In the genomic region with DNA sequence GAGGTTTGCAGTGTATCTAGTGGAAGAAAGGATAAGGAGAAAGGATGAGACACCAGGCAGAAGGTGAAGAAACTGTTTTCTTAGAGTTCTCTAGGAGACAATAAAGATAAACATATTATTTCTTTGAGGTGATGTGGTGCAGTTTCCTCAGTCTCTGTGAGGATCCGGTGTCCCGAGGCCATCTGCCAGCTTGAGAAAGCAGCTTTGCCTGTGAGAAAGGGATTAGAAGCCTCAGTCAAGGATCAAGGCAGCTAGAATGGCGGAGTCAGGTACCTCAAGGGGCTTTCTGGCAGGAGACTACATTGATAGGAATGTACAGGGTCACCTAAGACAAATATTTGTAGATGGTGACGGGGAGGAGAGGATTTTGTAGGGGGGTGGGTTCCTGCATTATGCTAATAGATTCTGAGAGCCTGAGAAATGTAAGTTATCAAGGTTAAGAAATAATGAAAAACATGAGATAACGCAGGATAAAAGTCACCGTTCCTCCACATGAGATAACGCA, we compare ENCODE assay signal across 20 cellular contexts.
DNase-seq lines count a peak whose midpoint lies in the region; ATAC-seq and TF ChIP-seq lines count a peak whose summit lies in the region.
"Had no signal": no experiment of that assay in that cellular context is flagged by ENCODE, and none has a peak within 500 bp of the region (broad histone marks: within the 10 kb centered on the region; RNA-seq: fewer than 3 reads in every experiment).

No MANE protein-coding gene starts in this region.

- TF ChIP-seq CTCF in WERI-Rb-1 (IDR thresholded peaks at IDR 0.05; ENCODE audit: low read depth, low read length) = no peak
- no peak for TF ChIP-seq CTCF in mammary epithelial cell (conservative IDR thresholded peaks at IDR 0.05 in 1 of 2, IDR thresholded peaks at IDR 0.05 in 1 of 2; ENCODE audit: extremely low read depth in 1 of 2, insufficient read depth in 1 of 2, low read depth in 1 of 2, low read length in 2 of 2)

- dilution Hi-C loops in mammary epithelial cell (cut with HindIII; ENCODE audit: low sequenced_read_pairs) = no loop called here

- no TSS peak for BruUV-seq in mammary epithelial cell (replicated peaks; lab: Mats Ljungman, UMichigan)

- CTCF ChIA-PET in mammary epithelial cell (lab: Charles Lee; ENCODE audit: low non-redundant PET) = no interaction called here

- no peaks in the 10 kb centered on the region for H3K27me3 ChIP-seq in WERI-Rb-1 (ENCODE audit: insufficient read depth, low read depth, severe bottlenecking)
- H3K27me3 ChIP-seq in mammary epithelial cell (ENCODE audit: insufficient read depth, low read length) = peaks cover 1% of the 10 kb centered on the region
- H3K27me3 ChIP-seq: BE2C; BLaER1 treated with 17β-estradiol and CSF1 and Interleukin-3, amounts not matched to agents 10 nM and 100 nM had no signal

- no peaks in the 10 kb centered on the region for H4K20me1 ChIP-seq in mammary epithelial cell (ENCODE audit: insufficient read depth, low read length)
- H4K20me1 ChIP-seq: BLaER1 treated with 17β-estradiol and CSF1 and Interleukin-3, amounts not matched to agents 10 nM and 100 nM had no signal

- WGBS in mammary epithelial cell (ENCODE audit: low coverage, missing lambda C conversion rate) = 54% methylated on average over 6 of the region's 7 CpGs

- intact Hi-C loops in mammary epithelial cell (cut with micrococcal nuclease) = no loop called here

- no peak overlapping the region for H3K9ac ChIP-seq in mammary epithelial cell (ENCODE audit: insufficient read depth, low read length)
- H3K9ac ChIP-seq: BLaER1 treated with 17β-estradiol and CSF1 and Interleukin-3, amounts not matched to agents 10 nM and 100 nM had no signal

- H3K36me3 ChIP-seq in WERI-Rb-1 = no peaks in the 10 kb centered on the region
- no peaks in the 10 kb centered on the region for H3K36me3 ChIP-seq in mammary epithelial cell (ENCODE audit: insufficient read depth, low read length)
- H3K36me3 ChIP-seq: BE2C; BLaER1 treated with 17β-estradiol and CSF1 and Interleukin-3, amounts not matched to agents 10 nM and 100 nM; HAP-1 had no signal

- H3K9me3 ChIP-seq in WERI-Rb-1 (ENCODE audit: severe bottlenecking) = no peaks in the 10 kb centered on the region
- H3K9me3 ChIP-seq in mammary epithelial cell (replicated peaks; ENCODE audit: insufficient read depth, low read length) = no peaks in the 10 kb centered on the region
- H3K9me3 ChIP-seq: BE2C; BLaER1 treated with 17β-estradiol and CSF1 and Interleukin-3, amounts not matched to agents 10 nM and 100 nM; HAP-1 had no signal

- H3K4me1 ChIP-seq in mammary epithelial cell (ENCODE audit: insufficient read depth, low read length) = no peaks in the 10 kb centered on the region
- H3K4me1 ChIP-seq: BE2C, HAP-1 had no signal

- DNase-seq in NCI-H2171 treated with DMSO at 0.1 percent for 48 hours (lab: John Stamatoyannopoulos, UW) (peak; percentile 40), NCI-H2171 (lab: John Stamatoyannopoulos, UW) (no peak), NCI-H524 treated with DMSO at 0.1 percent for 48 hours (lab: John Stamatoyannopoulos, UW) (peak; percentile 81), WERI-Rb-1 (peak; percentile 67), mammary epithelial cell (no peak)
- no peak for DNase-seq in activated CD4-positive, alpha-beta T cell treated with anti-CD3 and anti-CD28 coated beads, Interleukin-2, amount 50 U/mL, for 1 hour
- DNase-seq: ACHN; AML-193; BE2C; CD4-positive, alpha-beta T cell; CD8-positive, alpha-beta memory T cell; DMS53; DMS79 treated with DMSO at 0.1 percent for 48 hours; GF-D8; HFFc6 had no signal

- H2AFZ ChIP-seq in mammary epithelial cell (ENCODE audit: low read depth, low read length) = no peak overlapping the region
- H2AFZ ChIP-seq: GM23338 had no signal

- peak overlapping the region; percentile 25 for H3K4me3 ChIP-seq in WERI-Rb-1 (ENCODE audit: low read depth, low read length)
- H3K4me3 ChIP-seq in mammary epithelial cell (replicated peaks in 1 of 3; ENCODE audit: insufficient read depth in 1 of 3, low read depth in 2 of 3, low read length in 3 of 3) = no peak overlapping the region
- H3K4me3 ChIP-seq: BLaER1 treated with 17β-estradiol and CSF1 and Interleukin-3, amounts not matched to agents 10 nM and 100 nM; GM23338; HAP-1 had no signal

- in situ Hi-C loops in mammary epithelial cell (cut with MboI; ENCODE audit: low sequenced_read_pairs in 2 of 2) = no loop called here

- H3K27ac ChIP-seq in WERI-Rb-1 = peak overlapping the region; percentile 85
- no peak overlapping the region for H3K27ac ChIP-seq in mammary epithelial cell (ENCODE audit: insufficient read depth, low read depth, low read length)
- H3K27ac ChIP-seq: 22Rv1; BLaER1 treated with 17β-estradiol and CSF1 and Interleukin-3, amounts not matched to agents 10 nM and 100 nM had no signal

- no peak overlapping the region for H3K4me2 ChIP-seq in mammary epithelial cell (ENCODE audit: insufficient read depth, low read depth, low read length)
- H3K4me2 ChIP-seq: BLaER1 treated with 17β-estradiol and CSF1 and Interleukin-3, amounts not matched to agents 10 nM and 100 nM; GM23338 had no signal

- ATAC-seq in HG03045 (IDR thresholded peaks at IDR 0.05; ENCODE audit: unreplicated experiment) = no peak
- ATAC-seq: GM23338 had no signal

- no peaks in the 10 kb centered on the region for H3K79me2 ChIP-seq in mammary epithelial cell (ENCODE audit: insufficient read depth, low read length)

Comparison
In these comparisons a context has a peak if more than half of its experiments do, and no peak if none do; other contexts are left out.
1. DNase-seq: peak in NCI-H2171 treated with DMSO at 0.1 percent for 48 hours (single experiment), NCI-H524 treated with DMSO at 0.1 percent for 48 hours (single experiment) and WERI-Rb-1 (single experiment); none in NCI-H2171 (single experiment), activated CD4-positive, alpha-beta T cell treated with anti-CD3 and anti-CD28 coated beads, Interleukin-2, amount 50 U/mL, for 1 hour (single experiment) and mammary epithelial cell (single experiment).